18 cellular contexts compared by ENCODE assay signal in genomic region chr2:229410312-229410711, GRCh38.
DNase-seq lines count a peak whose midpoint lies in the region; ATAC-seq and TF ChIP-seq lines count a peak whose summit lies in the region.
"Had no signal": no experiment of that assay in that cellular context is flagged by ENCODE, and none has a peak within 500 bp of the region (broad histone marks: within the 10 kb centered on the region; RNA-seq: fewer than 3 reads in every experiment).

No MANE protein-coding gene starts in this region.

- peaks cover 0 to 6% (median 0%) of the 10 kb centered on the region in 5 experiments for H3K9me3 Mint-ChIP-seq in brain
- peaks cover 6% of the 10 kb centered on the region for H3K9me3 Mint-ChIP-seq in stimulated activated effector memory CD8-positive, alpha-beta T cell treated with anti-CD3 and anti-CD28 coated beads, Interleukin-12 subunit alpha, Interleukin-12 subunit beta, amount 100 ng/mL, for 72 hours
- H3K9me3 Mint-ChIP-seq: T-helper 2 cell treated with Interferon-gamma antibody and Interleukin-4, amounts not matched to agents 5 μg/mL and 100 μg/mL, for 36 hours had no signal

- H3K9me3 ChIP-seq in GM23248 (ENCODE audit: low read depth), result no peaks in the 10 kb centered on the region
- no peaks in the 10 kb centered on the region for H3K9me3 ChIP-seq in hepatocyte (ENCODE audit: low read depth)
- no peaks in the 10 kb centered on the region for H3K9me3 ChIP-seq in stomach smooth muscle (ENCODE audit: control insufficient read depth in 2 of 2, low read length in 2 of 2)
- H3K9me3 ChIP-seq: SJCRH30 had no signal

- peaks cover 31% of the 10 kb centered on the region for H3K4me1 Mint-ChIP-seq in brain
- H3K4me1 Mint-ChIP-seq in stimulated activated effector memory CD8-positive, alpha-beta T cell treated with anti-CD3 and anti-CD28 coated beads, Interleukin-12 subunit alpha, Interleukin-12 subunit beta, amount 100 ng/mL, for 72 hours, result no peaks in the 10 kb centered on the region

- peaks cover 32% of the 10 kb centered on the region for H3K36me3 Mint-ChIP-seq in brain
- no peaks in the 10 kb centered on the region for H3K36me3 Mint-ChIP-seq in stimulated activated effector memory CD8-positive, alpha-beta T cell treated with anti-CD3 and anti-CD28 coated beads, Interleukin-12 subunit alpha, Interleukin-12 subunit beta, amount 100 ng/mL, for 72 hours
- H3K36me3 Mint-ChIP-seq: naive thymus-derived CD4-positive, alpha-beta T cell had no signal

- H2AFZ ChIP-seq in GM23248, result peak overlapping the region; percentile 36; the same call in 1 of the 2 replicates
- no peak overlapping the region for H2AFZ ChIP-seq in hepatocyte

- no peak for TF ChIP-seq CTCF in brain (conservative IDR thresholded peaks at IDR 0.05)
- TF ChIP-seq CTCF in hepatocyte (IDR thresholded peaks at IDR 0.05; ENCODE audit: poor library complexity), result no peak
- TF ChIP-seq CTCF in GM10248 (IDR thresholded peaks at IDR 0.05; ENCODE audit: control extremely low read depth, extremely low read depth, low read depth, missing control alignments), result no peak

- H3K36me3 ChIP-seq in GM23248 (ENCODE audit: low read depth) (no peaks in the 10 kb centered on the region), hepatocyte (replicated peaks; ENCODE audit: insufficient read depth, low read depth) (no peaks in the 10 kb centered on the region), stomach smooth muscle (ENCODE audit: control insufficient read depth in 2 of 2, insufficient read depth in 2 of 2, low read length in 2 of 2) (no peaks in the 10 kb centered on the region)
- H3K36me3 ChIP-seq: SJCRH30 had no signal

- POLR2A ChIA-PET in GM10248 (lab: Yijun Ruan, JAX), result no interaction called here

- H3K27me3 ChIP-seq in GM23248 (replicated peaks; ENCODE audit: insufficient read depth) (no peaks in the 10 kb centered on the region), hepatocyte (no peaks in the 10 kb centered on the region), stomach smooth muscle (ENCODE audit: control insufficient read depth in 1 of 2, insufficient read depth in 2 of 2, low read length in 2 of 2) (no peaks in the 10 kb centered on the region)
- H3K27me3 ChIP-seq: SJCRH30 had no signal

- H3K4me3 Mint-ChIP-seq in brain, result no peak overlapping the region
- H3K4me3 Mint-ChIP-seq in stimulated activated effector memory CD8-positive, alpha-beta T cell treated with anti-CD3 and anti-CD28 coated beads, Interleukin-12 subunit alpha, Interleukin-12 subunit beta, amount 100 ng/mL, for 72 hours, result no peak overlapping the region
- H3K4me3 Mint-ChIP-seq: naive thymus-derived CD4-positive, alpha-beta T cell; T-helper 2 cell treated with Interferon-gamma antibody and Interleukin-4, amounts not matched to agents 5 μg/mL and 100 μg/mL, for 36 hours had no signal

- 37 to 39% methylated on average over 6 of the region's 6 CpGs for WGBS in GM23248 (ENCODE audit: low coverage in 1 of 2, low lambda C conversion rate in 2 of 2, missing lambda C conversion rate in 2 of 2), 2 experiments
- 86% methylated on average over 6 of the region's 6 CpGs for WGBS in hepatocyte (ENCODE audit: low lambda C conversion rate, missing lambda C conversion rate)

- no peak overlapping the region for H3K9ac ChIP-seq in GM23248
- no peak overlapping the region for H3K9ac ChIP-seq in stomach smooth muscle (ENCODE audit: low read length in 2 of 2)

- H3K27ac ChIP-seq in GM23248 (no peak overlapping the region), hepatocyte (peak overlapping the region; percentile 95), stomach smooth muscle (ENCODE audit: low read length) (peak overlapping the region; percentile 24)
- H3K27ac ChIP-seq: SJCRH30 had no signal

- H3K4me2 ChIP-seq in GM23248 (ENCODE audit: unreplicated experiment) (no peak overlapping the region), hepatocyte (no peak overlapping the region)

- DNase-seq in GM23248 (peak; percentile 19), hepatocyte (ENCODE audit: low spot score) (no peak), GM10248 (ENCODE audit: extremely low spot score) (no peak), DMS 273 (lab: John Stamatoyannopoulos, UW; ENCODE audit: unreplicated experiment) (no peak)
- no peak for DNase-seq in stimulated activated effector memory CD8-positive, alpha-beta T cell treated with anti-CD3 and anti-CD28 coated beads, Interleukin-12 subunit alpha, Interleukin-12 subunit beta, amount 100 ng/mL, for 72 hours (ENCODE audit: low spot score in 2 of 2)
- DNase-seq: activated CD8-positive, alpha-beta memory T cell treated with anti-CD3 and anti-CD28 coated beads, Interleukin-2, amount 50 U/mL, for 4 hours; activated naive CD4-positive, alpha-beta T cell; dermis blood vessel endothelial cell; DMS 273 treated with DMSO at 0.1 percent for 48 hours; GF-D8; naive thymus-derived CD4-positive, alpha-beta T cell; NCI-H446; SJCRH30 had no signal

- H3K4me1 ChIP-seq in GM23248 (ENCODE audit: insufficient read depth), result peaks cover 33% of the 10 kb centered on the region
- H3K4me1 ChIP-seq in hepatocyte (ENCODE audit: insufficient read depth), result peaks cover 16% of the 10 kb centered on the region
- peaks cover 7% of the 10 kb centered on the region for H3K4me1 ChIP-seq in stomach smooth muscle (ENCODE audit: control insufficient read depth, insufficient read depth, low read length)

- ATAC-seq in stimulated activated effector memory CD8-positive, alpha-beta T cell treated with anti-CD3 and anti-CD28 coated beads, Interleukin-12 subunit alpha, Interleukin-12 subunit beta, amount 100 ng/mL, for 72 hours, result no peak
- ATAC-seq in GM19452 (IDR thresholded peaks at IDR 0.05; ENCODE audit: unreplicated experiment), result no peak
- ATAC-seq: naive thymus-derived CD4-positive, alpha-beta T cell had no signal

- H4K20me1 ChIP-seq in GM23248 (ENCODE audit: insufficient read depth) (no peaks in the 10 kb centered on the region), hepatocyte (ENCODE audit: insufficient read depth, poor library complexity, severe bottlenecking) (no peaks in the 10 kb centered on the region)

- H3K9me2 ChIP-seq in GM23248 (ENCODE audit: insufficient read depth) (no peaks in the 10 kb centered on the region), hepatocyte (replicated peaks; ENCODE audit: insufficient read depth) (no peaks in the 10 kb centered on the region)

- CTCF ChIA-PET in GM10248 (lab: Yijun Ruan, JAX), result no interaction called here

- no peaks in the 10 kb centered on the region for H3K79me2 ChIP-seq in GM23248 (ENCODE audit: insufficient read depth)
- no peaks in the 10 kb centered on the region for H3K79me2 ChIP-seq in hepatocyte

- peaks cover 3% of the 10 kb centered on the region for H3K27me3 Mint-ChIP-seq in brain
- H3K27me3 Mint-ChIP-seq: progenitor cell of endocrine pancreas had no signal

- peaks cover 25% of the 10 kb centered on the region for H3F3A ChIP-seq in GM23248 (ENCODE audit: insufficient read depth)

- in situ Hi-C loops in GM23248 (cut with MboI), result no loop called here

- H3K27ac Mint-ChIP-seq in brain, result peak overlapping the region in 3 of 5 experiments; percentile 2 to 85 (median 2)
- H3K27ac Mint-ChIP-seq in stimulated activated effector memory CD8-positive, alpha-beta T cell treated with anti-CD3 and anti-CD28 coated beads, Interleukin-12 subunit alpha, Interleukin-12 subunit beta, amount 100 ng/mL, for 72 hours, result no peak overlapping the region
- H3K27ac Mint-ChIP-seq: naive thymus-derived CD4-positive, alpha-beta T cell; progenitor cell of endocrine pancreas; T-helper 2 cell treated with Interferon-gamma antibody and Interleukin-4, amounts not matched to agents 5 μg/mL and 100 μg/mL, for 36 hours had no signal

- H3K4me3 ChIP-seq in GM23248 (no peak overlapping the region), hepatocyte (no peak overlapping the region), stomach smooth muscle (ENCODE audit: low read length in 2 of 2) (no peak overlapping the region)
- H3K4me3 ChIP-seq: SJCRH30 had no signal
